In the genomic region with DNA sequence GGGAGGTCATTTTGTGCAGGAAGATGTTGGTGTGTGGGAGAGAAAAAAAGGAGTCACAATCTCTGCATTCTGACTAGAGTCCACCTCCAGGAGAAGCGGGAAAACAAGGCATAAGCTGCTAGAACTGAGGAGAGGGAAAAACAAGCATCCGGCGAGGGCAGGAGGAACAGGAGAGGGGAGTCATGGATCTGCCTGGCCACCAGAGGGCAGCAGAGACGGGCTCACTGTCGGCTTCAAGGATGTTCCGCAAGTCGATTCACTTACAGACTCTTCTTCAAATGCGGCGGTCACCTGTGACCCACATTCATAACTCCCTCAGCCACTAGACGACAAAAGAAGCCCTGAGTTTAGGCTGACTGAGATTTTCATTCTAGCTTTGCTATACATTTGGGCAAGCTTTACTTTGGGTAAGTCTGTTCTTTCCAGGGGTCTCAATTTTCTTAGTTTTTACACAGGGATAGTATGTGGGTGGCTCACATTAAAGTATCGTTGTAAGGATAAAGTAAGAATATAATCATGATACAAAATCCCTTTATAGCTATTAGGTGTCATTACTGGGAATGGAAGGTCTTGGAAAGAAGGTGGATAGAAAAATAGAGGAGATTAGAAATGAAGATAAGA, we compare ENCODE assay signal across 8 cellular contexts. TPM values are rescaled to one million over a fixed set of nuclear protein-coding genes. Genes with fewer than 3 reads are reported as not detected.
A peak's percentile ranks its signal among the peaks of the same experiment; 100 is the strongest.
DNase-seq lines count a peak whose midpoint lies in the region; ATAC-seq and TF ChIP-seq lines count a peak whose summit lies in the region.

No MANE protein-coding gene starts in this region.

- no peaks in the 10 kb centered on the region for H3K27me3 ChIP-seq in thyroid gland

- TF ChIP-seq CTCF in osteocyte (IDR thresholded peaks at IDR 0.05) (peak; percentile 94), thyroid gland (IDR thresholded peaks at IDR 0.05) (peak; percentile 79 to 97 (median 88))

- H3K4me1 ChIP-seq in thyroid gland = no peaks in the 10 kb centered on the region

- H3K36me3 ChIP-seq in thyroid gland = no peaks in the 10 kb centered on the region

- no peaks in the 10 kb centered on the region for H3K9me3 ChIP-seq in thyroid gland

- 9 to 10% methylated on average over 11 of the region's 11 CpGs for WGBS in thyroid gland, 2 donors

- no peak for TF ChIP-seq POLR2A in thyroid gland (IDR thresholded peaks at IDR 0.05)

- no peak overlapping the region for H3K4me3 Mint-ChIP-seq in osteocyte (ENCODE audit: unreplicated experiment)

- no peaks in the 10 kb centered on the region for H3K9me3 Mint-ChIP-seq in osteocyte (ENCODE audit: unreplicated experiment)

- H3K36me3 Mint-ChIP-seq in osteocyte (ENCODE audit: unreplicated experiment) = no peaks in the 10 kb centered on the region

- peaks cover 3% of the 10 kb centered on the region for H3K4me1 Mint-ChIP-seq in osteocyte (ENCODE audit: unreplicated experiment)

- DNase-seq in G401 (ENCODE audit: low spot score) (peak; percentile 75), LoVo (ENCODE audit: low spot score) (peak; percentile 75), SK-MEL-5 (ENCODE audit: low read depth, low spot score) (peak; percentile 74), activated gamma-delta T cell treated with Interleukin-2 at 50 U/mL for 16 hours (peak; percentile 86), germinal center (ENCODE audit: low spot score) (peak; percentile 74), osteocyte (ENCODE audit: extremely low spot score, unreplicated experiment) (peak; percentile 91), thyroid gland (peak; percentile 69 to 74)

- intact Hi-C loops in thyroid gland (cut with DNase I) = loop anchor here (5.0 kb wide), 2 partner anchors 284 to 384 kb away; no protein-coding TSS in a partner anchor

- H3K27ac Mint-ChIP-seq in osteocyte (ENCODE audit: unreplicated experiment) = no peak overlapping the region

- H3K27ac ChIP-seq in thyroid gland = no peak overlapping the region

- ATAC-seq in HG02973 (IDR thresholded peaks at IDR 0.05; ENCODE audit: unreplicated experiment) = no peak

- H3K27me3 Mint-ChIP-seq in osteocyte (ENCODE audit: unreplicated experiment) = peaks cover 53% of the 10 kb centered on the region

- in situ Hi-C loops in G401 (cut with HindIII; ENCODE audit: low sequenced_read_pairs) = no loop called here
- in situ Hi-C loops in SK-MEL-5 (cut with HindIII; ENCODE audit: low pct_unique_long_range_greater_than_20kb, low sequenced_read_pairs) = no loop called here

- H3K4me3 ChIP-seq in thyroid gland (replicated peaks in 1 of 3) = no peak overlapping the region

RNA-seq across cellular contexts. Expression of gene BTNL2, which starts 6.6 kb away (rescaled TPM):
- not detected in 2 replicates for total RNA-seq in G401 (2014; rRNA removed; shearing (Covaris generic))
- total RNA-seq in SK-MEL-5 (2014; rRNA removed; shearing (Covaris generic)) = not detected in 2 replicates
- not detected in 2 replicates for polyA plus RNA-seq in SK-MEL-5 (2015; cell fraction: cytosol; rRNA removed)
- not detected in 2 replicates for polyA plus RNA-seq in SK-MEL-5 (2015; cell fraction: nucleus; rRNA removed)
- total RNA-seq in osteocyte = not detected in 2 replicates
- total RNA-seq in thyroid gland = not detected

RNA-seq across cellular contexts. Expression of gene HLA-DRA, which starts 26.1 kb away (rescaled TPM):
- not detected in 2 replicates for total RNA-seq in G401 (2014; rRNA removed; shearing (Covaris generic))
- 5.7 and 10.0 TPM in 2 replicates for total RNA-seq in SK-MEL-5 (2014; rRNA removed; shearing (Covaris generic))
- polyA plus RNA-seq in SK-MEL-5 (2015; cell fraction: cytosol; rRNA removed) = 41.8 and 43.2 TPM in 2 replicates
- 13.3 and 20.8 TPM in 2 replicates for polyA plus RNA-seq in SK-MEL-5 (2015; cell fraction: nucleus; rRNA removed)
- total RNA-seq in osteocyte (not detected in 2 replicates), thyroid gland (100 to 1,000 TPM in 2 of 4 donors, 10 to 100 TPM in 2; 53.0 to 162 (median 106) TPM)

RNA-seq across cellular contexts. Expression of gene TSBP1, which starts 41.8 kb away (rescaled TPM):
- total RNA-seq in G401 (2014; rRNA removed; shearing (Covaris generic)) = not detected in 2 replicates
- not detected in 2 replicates for total RNA-seq in SK-MEL-5 (2014; rRNA removed; shearing (Covaris generic))
- polyA plus RNA-seq in SK-MEL-5 (2015; cell fraction: cytosol; rRNA removed) = not detected in 2 replicates
- not detected in 2 replicates for polyA plus RNA-seq in SK-MEL-5 (2015; cell fraction: nucleus; rRNA removed)
- not detected in 2 replicates for total RNA-seq in osteocyte
- total RNA-seq in thyroid gland = not detected
